Comparison of ENCODE assay signal across 8 cellular contexts in the genomic region with DNA sequence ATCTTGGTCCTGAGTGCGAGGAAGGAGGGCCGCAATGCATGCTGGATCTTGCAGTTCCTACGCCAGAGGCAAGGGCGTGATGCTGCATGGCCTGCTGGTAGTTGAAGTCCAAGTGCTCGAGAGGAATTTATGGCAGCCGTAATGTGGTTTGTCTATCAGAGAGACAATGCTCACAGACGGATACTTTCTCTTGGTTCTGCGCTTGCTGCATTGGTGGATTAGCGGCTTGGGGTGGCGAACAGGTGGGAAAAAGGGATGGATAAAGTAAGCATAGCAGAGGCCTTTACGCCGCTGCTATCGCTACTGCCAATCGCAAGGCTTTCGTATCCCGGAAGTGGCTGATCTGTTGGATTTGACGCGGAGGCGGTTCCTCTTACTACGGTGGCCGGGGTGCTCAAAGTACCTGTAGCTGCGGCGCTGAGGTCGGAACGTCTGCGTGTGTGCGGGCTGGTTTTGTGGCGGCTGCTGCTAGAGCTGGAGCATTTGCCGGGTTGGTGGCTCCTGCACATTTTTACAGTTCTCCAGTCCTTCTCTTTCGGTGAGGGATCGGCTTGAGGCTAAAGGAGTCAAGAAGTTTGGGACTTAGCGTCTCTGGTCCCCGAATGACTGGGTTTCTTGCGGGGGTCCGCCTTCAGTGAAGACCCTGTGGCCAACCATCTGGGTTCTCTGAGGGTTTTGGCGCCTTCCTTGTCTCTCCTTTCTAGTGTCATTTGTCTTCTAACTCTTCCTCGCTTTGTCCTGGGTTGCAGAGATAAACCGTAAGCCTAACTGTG.
DNase-seq lines count a peak whose midpoint lies in the region; ATAC-seq lines count a peak whose summit lies in the region.

A gene with protein sequence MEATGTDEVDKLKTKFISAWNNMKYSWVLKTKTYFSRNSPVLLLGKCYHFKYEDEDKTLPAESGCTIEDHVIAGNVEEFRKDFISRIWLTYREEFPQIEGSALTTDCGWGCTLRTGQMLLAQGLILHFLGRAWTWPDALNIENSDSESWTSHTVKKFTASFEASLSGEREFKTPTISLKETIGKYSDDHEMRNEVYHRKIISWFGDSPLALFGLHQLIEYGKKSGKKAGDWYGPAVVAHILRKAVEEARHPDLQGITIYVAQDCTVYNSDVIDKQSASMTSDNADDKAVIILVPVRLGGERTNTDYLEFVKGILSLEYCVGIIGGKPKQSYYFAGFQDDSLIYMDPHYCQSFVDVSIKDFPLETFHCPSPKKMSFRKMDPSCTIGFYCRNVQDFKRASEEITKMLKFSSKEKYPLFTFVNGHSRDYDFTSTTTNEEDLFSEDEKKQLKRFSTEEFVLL (plus strand): TSS at position 397 of the 773 bp plus-strand sequence. CDS start 19,655 bp downstream, outside the sequence.

- peaks cover 39% of the 10 kb centered on the region for H3K4me1 ChIP-seq in BLaER1

- no peaks in the 10 kb centered on the region for H4K20me1 ChIP-seq in BLaER1

- peak within 1 kb of the TSS; percentile 87 for H3K27ac ChIP-seq in BLaER1

- peak within 1 kb of the TSS; percentile 83 for H3K4me2 ChIP-seq in BLaER1

- DNase-seq in NCI-H524 treated with DMSO at 0.1 percent for 48 hours (lab: John Stamatoyannopoulos, UW) (peak; percentile 83), dedifferentiated amniotic fluid mesenchymal stem cell (ENCODE audit: extremely low spot score) (peak; percentile 96), left kidney (ENCODE audit: low read depth, low spot score) (peak; percentile 99)
- DNase-seq in activated CD4-positive, alpha-beta T cell treated with anti-CD3 and anti-CD28 coated beads for 48 hours, result peak; percentile 94
- peak; percentile 89 to 91 for DNase-seq in stimulated activated CD4-positive, alpha-beta T cell treated with anti-CD3 and anti-CD28 coated beads, Interleukin-2, amount 100 ng/mL, for 24 hours

- no peaks in the 10 kb centered on the region for H3K9me3 ChIP-seq in BLaER1

- ATAC-seq in GM19324 (IDR thresholded peaks at IDR 0.05; ENCODE audit: low FRiP score, unreplicated experiment), result peak; percentile 93
- peak; percentile 87 for ATAC-seq in HG03460 (IDR thresholded peaks at IDR 0.05; ENCODE audit: unreplicated experiment)

- peak within 1 kb of the TSS; percentile 86 for H3K9ac ChIP-seq in BLaER1

- peak within 1 kb of the TSS; percentile 81 for H3K4me3 ChIP-seq in BLaER1

- H3K27me3 ChIP-seq in BLaER1, result no peaks in the 10 kb centered on the region

- H3K36me3 ChIP-seq in BLaER1, result no peaks in the 10 kb centered on the region

Comparison
In these comparisons a context has a peak if more than half of its experiments do, and no peak if none do; other contexts are left out.
1. Peak in every context shown above with its lines: DNase-seq, ATAC-seq, H3K4me3 ChIP-seq and H3K27ac ChIP-seq.